ENCODE assay signal across 18 cellular contexts in the genomic region with DNA sequence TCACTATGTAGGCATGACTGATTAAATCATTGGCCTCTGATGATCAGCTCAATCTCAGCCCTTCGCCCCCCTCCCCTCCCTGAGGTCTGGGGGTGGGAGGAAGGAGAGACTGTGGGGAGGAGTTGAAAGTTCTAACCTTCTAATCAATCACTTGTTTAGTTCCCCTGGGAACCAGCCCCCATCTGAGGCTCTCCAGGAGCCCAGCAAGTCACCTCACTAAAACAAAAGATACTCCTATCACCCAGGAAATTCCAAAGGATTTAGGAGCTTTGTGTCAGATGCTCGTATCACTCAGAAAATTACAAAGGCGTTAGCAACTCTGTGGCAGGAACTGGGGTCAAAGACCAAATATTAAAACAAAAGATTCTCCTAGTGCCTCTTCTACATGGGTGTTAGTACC.
"Had no signal": no experiment of that assay in that cellular context is flagged by ENCODE, and none has a peak within 500 bp of the region (broad histone marks: within the 10 kb centered on the region; RNA-seq: fewer than 3 reads in every experiment).

No MANE protein-coding gene starts in this region.

- H3K36me3 ChIP-seq: heart left ventricle, neutrophil, right atrium auricular region, tibial artery, upper lobe of left lung, vagina had no signal

- H3K27ac Mint-ChIP-seq: naive B cell; nephron; stimulated activated effector memory CD8-positive, alpha-beta T cell treated with anti-CD3 and anti-CD28 coated beads, Interleukin-12 subunit alpha, Interleukin-12 subunit beta, amount 100 ng/mL, for 72 hours had no signal

- H3K4me1 ChIP-seq: heart left ventricle, right atrium auricular region, tibial artery, upper lobe of left lung, vagina had no signal

- H3K4me3 ChIP-seq: dorsolateral prefrontal cortex, heart left ventricle, right atrium auricular region, tibial artery, upper lobe of left lung, vagina had no signal

- H3K4me1 Mint-ChIP-seq: stimulated activated effector memory CD8-positive, alpha-beta T cell treated with anti-CD3 and anti-CD28 coated beads, Interleukin-12 subunit alpha, Interleukin-12 subunit beta, amount 100 ng/mL, for 72 hours had no signal

- H3K9me3 ChIP-seq: heart left ventricle, neutrophil, right atrium auricular region, tibial artery, upper lobe of left lung, vagina had no signal

- H3K4me3 Mint-ChIP-seq: naive B cell; nephron; stimulated activated effector memory CD8-positive, alpha-beta T cell treated with anti-CD3 and anti-CD28 coated beads, Interleukin-12 subunit alpha, Interleukin-12 subunit beta, amount 100 ng/mL, for 72 hours had no signal

- ATAC-seq: esophagus mucosa; heart left ventricle; left lobe of liver; stimulated activated effector memory CD8-positive, alpha-beta T cell treated with anti-CD3 and anti-CD28 coated beads, Interleukin-12 subunit alpha, Interleukin-12 subunit beta, amount 100 ng/mL, for 72 hours; stimulated activated naive CD8-positive, alpha-beta T cell treated with anti-CD3 and anti-CD28 coated beads, Interleukin-15, Interleukin-2, amounts not matched to agents 100 U/mL and 50 U/mL, for 24 hours had no signal

- DNase-seq: cortex of kidney; dorsolateral prefrontal cortex; effector CD8-positive, alpha-beta T cell; heart left ventricle; hippocampal formation; naive B cell; stimulated activated CD4-positive, alpha-beta T cell treated with anti-CD3 and anti-CD28 coated beads, Interleukin-4, amount 100 ng/mL, for 1 hour; stimulated activated CD8-positive, alpha-beta memory T cell treated with anti-CD3 and anti-CD28 coated beads, Interleukin-4, amount 100 ng/mL, for 48 hours; stimulated activated naive CD8-positive, alpha-beta T cell treated with anti-CD3 and anti-CD28 coated beads, Interleukin-15, Interleukin-2, amounts not matched to agents 100 U/mL and 50 U/mL, for 24 hours; tibial artery; upper lobe of left lung had no signal

- H3K9me3 Mint-ChIP-seq: naive B cell; nephron; stimulated activated effector memory CD8-positive, alpha-beta T cell treated with anti-CD3 and anti-CD28 coated beads, Interleukin-12 subunit alpha, Interleukin-12 subunit beta, amount 100 ng/mL, for 72 hours had no signal

- H3K36me3 Mint-ChIP-seq: naive B cell had no signal

- H3K27me3 ChIP-seq: neutrophil, right atrium auricular region, upper lobe of left lung, vagina had no signal
